1 cellular context compared by ENCODE assay signal in genomic region chr7:131633342-131633843, GRCh38.
TF ChIP-seq lines count a peak whose summit lies in the region.

No MANE protein-coding gene starts in this region.

TF ChIP-seq in H1, 55 proteins besides CTCF, POLR2A, EP300 and RAD21 (continued from another document):
- TF ChIP-seq, protein P1, sequence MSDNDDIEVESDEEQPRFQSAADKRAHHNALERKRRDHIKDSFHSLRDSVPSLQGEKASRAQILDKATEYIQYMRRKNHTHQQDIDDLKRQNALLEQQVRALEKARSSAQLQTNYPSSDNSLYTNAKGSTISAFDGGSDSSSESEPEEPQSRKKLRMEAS (IDR thresholded peaks at IDR 0.05): no peak
- TF ChIP-seq BRCA1 (IDR thresholded peaks at IDR 0.05; ENCODE audit: low read depth, low read length) (no peak), EZH2 (IDR thresholded peaks at IDR 0.05; ENCODE audit: low read depth, low read length, severe bottlenecking) (no peak), SAP30 (IDR thresholded peaks at IDR 0.05; ENCODE audit: insufficient read depth, insufficient replicate concordance, low read length) (no peak), RBBP5 (IDR thresholded peaks at IDR 0.05; ENCODE audit: borderline replicate concordance, low read depth, low read length) (no peak)
